In genomic region chr22:19479358-19480172, GRCh38 we compare ENCODE assay signal across 8 cellular contexts. TPM values are rescaled to one million over a fixed set of nuclear protein-coding genes. Genes with fewer than 3 reads are reported as not detected.
DNase-seq lines count a peak whose midpoint lies in the region; ATAC-seq, FAIRE-seq and TF ChIP-seq lines count a peak whose summit lies in the region.

Gene CDC45 (plus strand): TSS chr22:19479920. CDS start chr22:19479969, 49 bp downstream.

- H3K27ac ChIP-seq in pancreas = peak within 1 kb of the TSS; percentile 99 to 100 (median 99)
- peak within 1 kb of the TSS; percentile 90 to 99 (median 93) for H3K27ac ChIP-seq in tibial nerve

- H3K4me3 ChIP-seq in GM12875 (ENCODE audit: low read depth, low read length) (peak within 1 kb of the TSS; percentile 88), adipocyte (ENCODE audit: low read length) (peak within 1 kb of the TSS; percentile 99), pancreas (peak within 1 kb of the TSS; percentile 72 to 93 (median 87)), tibial nerve (peak within 1 kb of the TSS; percentile 65 to 97 (median 80))

- H3K9me3 ChIP-seq in adipocyte (ENCODE audit: control insufficient read depth, low read length) (no peaks in the 10 kb centered on the region), pancreas (no peaks in the 10 kb centered on the region), tibial nerve (no peaks in the 10 kb centered on the region)

- peak in 1 of 2 donors; percentile 84 for TF ChIP-seq EP300 in tibial nerve (IDR thresholded peaks at IDR 0.05)

- FAIRE-seq in pancreas (lab: Jason Lieb, UNC) = peak; percentile 92

- ATAC-seq in HG02798 (IDR thresholded peaks at IDR 0.05; ENCODE audit: poor library complexity, unreplicated experiment) = peak; percentile 91
- peak; percentile 97 for ATAC-seq in Right ventricle myocardium superior (ENCODE audit: poor library complexity)
- ATAC-seq in pancreas = peak; percentile 92 to 98 (median 94)

- no peak for TF ChIP-seq POLR2A in tibial nerve (IDR thresholded peaks at IDR 0.05)

- H3K36me3 ChIP-seq in adipocyte (ENCODE audit: control insufficient read depth, insufficient read depth, low read length, severe bottlenecking) (peaks cover 9% of the 10 kb centered on the region), pancreas (no peaks in the 10 kb centered on the region), tibial nerve (peaks cover 0 to 9% (median 0%) of the 10 kb centered on the region in 3 donors)

- peak; percentile 96 for DNase-seq in NCI-H1436 (lab: John Stamatoyannopoulos, UW)
- peak; percentile 91 for DNase-seq in T follicular helper cell (ENCODE audit: low read depth)
- DNase-seq in adipocyte (ENCODE audit: low read depth) = peak; percentile 99
- DNase-seq in Right ventricle myocardium superior = peak; percentile 97
- peak; percentile 88 to 98 (median 96) for DNase-seq in pancreas
- DNase-seq in tibial nerve (ENCODE audit: low spot score in 2 of 2) = peak; percentile 92 to 95

- peak within 1 kb of the TSS; percentile 96 for H3K9ac ChIP-seq in adipocyte (ENCODE audit: low read length)

- WGBS in pancreas, 2 donors = 1% methylated on average over 50 of the region's 50 CpGs
- 0 to 1% methylated on average over 47 to 50 of the region's 50 CpGs for WGBS in tibial nerve, 2 donors

- no peak for TF ChIP-seq CTCF in GM12875 (IDR thresholded peaks at IDR 0.05; ENCODE audit: borderline replicate concordance, insufficient read depth, low read depth, low read length)
- no peak for TF ChIP-seq CTCF in pancreas (IDR thresholded peaks at IDR 0.05)
- TF ChIP-seq CTCF in tibial nerve (IDR thresholded peaks at IDR 0.05) = peak in 2 of 5 experiments; percentile 7 to 35

- H3K4me1 ChIP-seq in adipocyte (ENCODE audit: control insufficient read depth, insufficient read depth, low read length) (peaks cover 37% of the 10 kb centered on the region), pancreas (peaks cover 4 to 17% (median 12%) of the 10 kb centered on the region in 3 donors), tibial nerve (peaks cover 0 to 41% (median 16%) of the 10 kb centered on the region in 4 donors)

- intact Hi-C loops in Right ventricle myocardium superior (cut with DNase I) (loop anchor here (10.0 kb wide), 1 partner anchor 95 kb away; no protein-coding TSS in a partner anchor), pancreas (cut with DNase I) (no loop called here)

- H3K27me3 ChIP-seq in adipocyte (replicated peaks; ENCODE audit: control insufficient read depth, insufficient read depth, low read length) (no peaks in the 10 kb centered on the region), pancreas (no peaks in the 10 kb centered on the region), tibial nerve (no peaks in the 10 kb centered on the region)

RNA-seq across cellular contexts. Expression of gene CDC45, which starts in this region (rescaled TPM):
- total RNA-seq in Right ventricle myocardium superior (0.62 TPM), pancreas (1 to 10 TPM in 1 of 6 donors, under 1 TPM in 3, not detected in 2; 0.32 to 1.3 (median 0.67) TPM), tibial nerve (under 1 TPM in 1 of 4 donors, not detected in 3; 0.98 TPM)
- polyA plus RNA-seq in pancreas = under 1 TPM; 0.28 to 0.84 TPM

Comparison
In these comparisons a context has a peak if more than half of its experiments do, and no peak if none do; other contexts are left out.
1. Peak in every context shown above with its lines: DNase-seq, ATAC-seq, H3K4me3 ChIP-seq and H3K27ac ChIP-seq.
2. Peak in DNase-seq and ATAC-seq in Right ventricle myocardium superior; RNA of the gene not detected or under 1 TPM.
3. Peak in DNase-seq, H3K4me3 ChIP-seq and H3K27ac ChIP-seq in tibial nerve; RNA of the gene not detected or under 1 TPM.